In the genomic region with DNA sequence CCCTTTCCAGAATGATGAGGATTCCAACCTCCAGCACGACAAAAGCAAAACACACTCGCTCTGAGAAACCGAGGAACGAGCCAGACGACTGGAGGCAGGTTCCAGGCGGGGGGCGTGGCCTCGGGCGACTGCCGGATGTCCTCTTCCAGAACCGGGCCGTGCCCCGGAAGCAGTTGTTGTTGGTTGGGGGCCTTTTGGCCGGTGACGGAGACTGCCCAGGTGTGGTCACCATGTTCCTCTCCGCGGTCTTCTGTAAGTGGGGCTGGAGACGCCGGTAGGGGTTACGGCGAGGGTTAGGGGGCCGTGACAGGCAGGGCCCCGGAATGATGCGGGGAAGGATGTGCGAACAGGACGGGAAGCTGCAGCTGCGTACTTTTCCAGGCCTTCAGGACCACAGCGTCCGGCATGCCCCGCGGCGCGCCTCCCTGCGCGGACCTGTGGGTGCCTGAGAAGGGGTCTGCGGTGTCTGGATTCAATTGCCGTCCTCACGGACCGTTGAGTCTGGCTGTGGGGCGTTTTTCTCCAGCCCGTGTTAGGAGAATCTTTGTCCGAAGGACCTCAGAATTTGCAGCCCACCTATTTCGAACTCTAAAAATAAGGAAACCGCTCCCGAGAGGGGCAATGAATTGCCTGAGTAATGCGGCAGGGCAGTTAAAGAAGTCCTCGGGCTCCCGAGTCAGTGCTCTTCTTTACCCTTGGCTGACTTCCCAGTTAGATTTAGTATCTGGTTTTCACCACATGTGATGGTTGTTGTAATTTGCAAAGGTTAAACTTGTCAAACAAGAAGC, we compare ENCODE assay signal across 1 cellular context.
TF ChIP-seq lines count a peak whose summit lies in the region.

A gene (plus strand): TSS at position 172 of the 788 bp plus-strand sequence. CDS start 59 bp downstream, at position 231.

TF ChIP-seq in HepG2, 621 proteins besides CTCF, POLR2A, EP300 and RAD21 (continued from another document and continues in another):
- TF ChIP-seq JARID2 (CRISPR knock-in tag; IDR thresholded peaks at IDR 0.05; ENCODE audit: insufficient replicate concordance) (no peak), GTF3A (CRISPR knock-in tag; conservative IDR thresholded peaks at IDR 0.05) (no peak), ZNF331 (CRISPR knock-in tag; IDR thresholded peaks at IDR 0.05) (peak; percentile 89), ZNF619 (CRISPR knock-in tag; IDR thresholded peaks at IDR 0.05) (peak; percentile 95; the same call in 1 of the 2 replicates), TBX3 (IDR thresholded peaks at IDR 0.05; ENCODE audit: borderline replicate concordance) (0 out of 2 replicates have a peak, but pooled peaks have one; percentile 20), TGIF2 (CRISPR knock-in tag; IDR thresholded peaks at IDR 0.05) (peak; percentile 47; the same call in 1 of the 2 replicates), SALL2 (CRISPR knock-in tag; IDR thresholded peaks at IDR 0.05) (0 out of 2 replicates have a peak, but pooled peaks have one; percentile 33), EZH2 (conservative IDR thresholded peaks at IDR 0.05; ENCODE audit: low read depth, low read length) (no peak), EEA1 (CRISPR knock-in tag; IDR thresholded peaks at IDR 0.05; ENCODE audit: borderline replicate concordance) (peak; percentile 58; the same call in 1 of the 2 replicates), ZMYM3 (CRISPR knock-in tag; IDR thresholded peaks at IDR 0.05) (no peak), ZNF34 (CRISPR knock-in tag; IDR thresholded peaks at IDR 0.05; ENCODE audit: borderline replicate concordance) (peak; percentile 64; the same call in 1 of the 2 replicates), PTBP1 (IDR thresholded peaks at IDR 0.05; ENCODE audit: low read depth, low read length, poor library complexity, severe bottlenecking) (peak; percentile 92), CAMTA2 (CRISPR knock-in tag; IDR thresholded peaks at IDR 0.05; ENCODE audit: borderline replicate concordance) (no peak; the same call in 1 of the 2 replicates), ZNF672 (CRISPR knock-in tag; IDR thresholded peaks at IDR 0.05) (no peak), RAD51 (IDR thresholded peaks at IDR 0.05; ENCODE audit: borderline replicate concordance) (no peak), AKAP8 (CRISPR knock-in tag; IDR thresholded peaks at IDR 0.05) (peak; percentile 96), ZNF792 (CRISPR knock-in tag; IDR thresholded peaks at IDR 0.05) (peak; percentile 68; the same call in 1 of the 2 replicates), ZFP90 (CRISPR knock-in tag; IDR thresholded peaks at IDR 0.05; ENCODE audit: borderline replicate concordance) (peak; percentile 58; the same call in 1 of the 2 replicates), CENPX (CRISPR knock-in tag; IDR thresholded peaks at IDR 0.05) (no peak), YEATS2 (CRISPR knock-in tag; IDR thresholded peaks at IDR 0.05; ENCODE audit: borderline replicate concordance) (peak; percentile 96), TBX2 (CRISPR knock-in tag; IDR thresholded peaks at IDR 0.05; ENCODE audit: borderline replicate concordance) (peak; percentile 91), GATAD1 (CRISPR knock-in tag; IDR thresholded peaks at IDR 0.05) (peak; percentile 95), TBP (CRISPR knock-in tag; IDR thresholded peaks at IDR 0.05) (no peak), ZNF782 (CRISPR knock-in tag; IDR thresholded peaks at IDR 0.05; ENCODE audit: borderline replicate concordance) (peak; percentile 22; the same call in 1 of the 2 replicates), ZNF234 (CRISPR knock-in tag; conservative IDR thresholded peaks at IDR 0.05) (no peak), RORA (CRISPR knock-in tag; IDR thresholded peaks at IDR 0.05) (no peak), KLF16 (CRISPR knock-in tag; IDR thresholded peaks at IDR 0.05) (peak in 1 of 2 experiments; percentile 99; a peak in 2 of 4 replicates), CBX1 (IDR thresholded peaks at IDR 0.05; ENCODE audit: low read depth) (peak; percentile 93)
- TF ChIP-seq, protein P1, sequence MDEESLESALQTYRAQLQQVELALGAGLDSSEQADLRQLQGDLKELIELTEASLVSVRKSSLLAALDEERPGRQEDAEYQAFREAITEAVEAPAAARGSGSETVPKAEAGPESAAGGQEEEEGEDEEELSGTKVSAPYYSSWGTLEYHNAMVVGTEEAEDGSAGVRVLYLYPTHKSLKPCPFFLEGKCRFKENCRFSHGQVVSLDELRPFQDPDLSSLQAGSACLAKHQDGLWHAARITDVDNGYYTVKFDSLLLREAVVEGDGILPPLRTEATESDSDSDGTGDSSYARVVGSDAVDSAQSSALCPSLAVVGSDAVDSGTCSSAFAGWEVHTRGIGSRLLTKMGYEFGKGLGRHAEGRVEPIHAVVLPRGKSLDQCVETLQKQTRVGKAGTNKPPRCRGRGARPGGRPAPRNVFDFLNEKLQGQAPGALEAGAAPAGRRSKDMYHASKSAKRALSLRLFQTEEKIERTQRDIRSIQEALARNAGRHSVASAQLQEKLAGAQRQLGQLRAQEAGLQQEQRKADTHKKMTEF (CRISPR knock-in tag; IDR thresholded peaks at IDR 0.05) = peak; percentile 94
- TF ChIP-seq, protein P2, sequence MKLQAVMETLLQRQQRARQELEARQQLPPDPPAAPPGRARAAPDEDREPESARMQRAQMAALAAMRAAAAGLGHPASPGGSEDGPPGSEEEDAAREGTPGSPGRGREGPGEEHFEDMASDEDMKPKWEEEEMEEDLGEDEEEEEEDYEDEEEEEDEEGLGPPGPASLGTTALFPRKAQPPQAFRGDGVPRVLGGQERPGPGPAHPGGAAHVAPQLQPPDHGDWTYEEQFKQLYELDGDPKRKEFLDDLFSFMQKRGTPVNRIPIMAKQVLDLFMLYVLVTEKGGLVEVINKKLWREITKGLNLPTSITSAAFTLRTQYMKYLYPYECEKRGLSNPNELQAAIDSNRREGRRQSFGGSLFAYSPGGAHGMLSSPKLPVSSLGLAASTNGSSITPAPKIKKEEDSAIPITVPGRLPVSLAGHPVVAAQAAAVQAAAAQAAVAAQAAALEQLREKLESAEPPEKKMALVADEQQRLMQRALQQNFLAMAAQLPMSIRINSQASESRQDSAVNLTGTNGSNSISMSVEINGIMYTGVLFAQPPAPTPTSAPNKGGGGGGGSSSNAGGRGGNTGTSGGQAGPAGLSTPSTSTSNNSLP (IDR thresholded peaks at IDR 0.05; ENCODE audit: low read depth, low read length) = no peak
- TF ChIP-seq, protein P3, sequence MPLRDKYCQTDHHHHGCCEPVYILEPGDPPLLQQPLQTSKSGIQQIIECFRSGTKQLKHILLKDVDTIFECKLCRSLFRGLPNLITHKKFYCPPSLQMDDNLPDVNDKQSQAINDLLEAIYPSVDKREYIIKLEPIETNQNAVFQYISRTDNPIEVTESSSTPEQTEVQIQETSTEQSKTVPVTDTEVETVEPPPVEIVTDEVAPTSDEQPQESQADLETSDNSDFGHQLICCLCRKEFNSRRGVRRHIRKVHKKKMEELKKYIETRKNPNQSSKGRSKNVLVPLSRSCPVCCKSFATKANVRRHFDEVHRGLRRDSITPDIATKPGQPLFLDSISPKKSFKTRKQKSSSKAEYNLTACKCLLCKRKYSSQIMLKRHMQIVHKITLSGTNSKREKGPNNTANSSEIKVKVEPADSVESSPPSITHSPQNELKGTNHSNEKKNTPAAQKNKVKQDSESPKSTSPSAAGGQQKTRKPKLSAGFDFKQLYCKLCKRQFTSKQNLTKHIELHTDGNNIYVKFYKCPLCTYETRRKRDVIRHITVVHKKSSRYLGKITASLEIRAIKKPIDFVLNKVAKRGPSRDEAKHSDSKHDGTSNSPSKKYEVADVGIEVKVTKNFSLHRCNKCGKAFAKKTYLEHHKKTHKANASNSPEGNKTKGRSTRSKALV (CRISPR knock-in tag; IDR thresholded peaks at IDR 0.05) = peak; percentile 34; the same call in 1 of the 2 replicates
- TF ChIP-seq, protein P4, sequence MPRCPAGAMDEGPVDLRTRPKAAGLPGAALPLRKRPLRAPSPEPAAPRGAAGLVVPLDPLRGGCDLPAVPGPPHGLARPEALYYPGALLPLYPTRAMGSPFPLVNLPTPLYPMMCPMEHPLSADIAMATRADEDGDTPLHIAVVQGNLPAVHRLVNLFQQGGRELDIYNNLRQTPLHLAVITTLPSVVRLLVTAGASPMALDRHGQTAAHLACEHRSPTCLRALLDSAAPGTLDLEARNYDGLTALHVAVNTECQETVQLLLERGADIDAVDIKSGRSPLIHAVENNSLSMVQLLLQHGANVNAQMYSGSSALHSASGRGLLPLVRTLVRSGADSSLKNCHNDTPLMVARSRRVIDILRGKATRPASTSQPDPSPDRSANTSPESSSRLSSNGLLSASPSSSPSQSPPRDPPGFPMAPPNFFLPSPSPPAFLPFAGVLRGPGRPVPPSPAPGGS (CRISPR knock-in tag; IDR thresholded peaks at IDR 0.05) = peak; percentile 76
- TF ChIP-seq, protein P5, sequence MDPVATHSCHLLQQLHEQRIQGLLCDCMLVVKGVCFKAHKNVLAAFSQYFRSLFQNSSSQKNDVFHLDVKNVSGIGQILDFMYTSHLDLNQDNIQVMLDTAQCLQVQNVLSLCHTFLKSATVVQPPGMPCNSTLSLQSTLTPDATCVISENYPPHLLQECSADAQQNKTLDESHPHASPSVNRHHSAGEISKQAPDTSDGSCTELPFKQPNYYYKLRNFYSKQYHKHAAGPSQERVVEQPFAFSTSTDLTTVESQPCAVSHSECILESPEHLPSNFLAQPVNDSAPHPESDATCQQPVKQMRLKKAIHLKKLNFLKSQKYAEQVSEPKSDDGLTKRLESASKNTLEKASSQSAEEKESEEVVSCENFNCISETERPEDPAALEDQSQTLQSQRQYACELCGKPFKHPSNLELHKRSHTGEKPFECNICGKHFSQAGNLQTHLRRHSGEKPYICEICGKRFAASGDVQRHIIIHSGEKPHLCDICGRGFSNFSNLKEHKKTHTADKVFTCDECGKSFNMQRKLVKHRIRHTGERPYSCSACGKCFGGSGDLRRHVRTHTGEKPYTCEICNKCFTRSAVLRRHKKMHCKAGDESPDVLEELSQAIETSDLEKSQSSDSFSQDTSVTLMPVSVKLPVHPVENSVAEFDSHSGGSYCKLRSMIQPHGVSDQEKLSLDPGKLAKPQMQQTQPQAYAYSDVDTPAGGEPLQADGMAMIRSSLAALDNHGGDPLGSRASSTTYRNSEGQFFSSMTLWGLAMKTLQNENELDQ (CRISPR knock-in tag; IDR thresholded peaks at IDR 0.05; ENCODE audit: borderline replicate concordance) = peak; percentile 69; the same call in 1 of the 2 replicates
- TF ChIP-seq, protein P6, sequence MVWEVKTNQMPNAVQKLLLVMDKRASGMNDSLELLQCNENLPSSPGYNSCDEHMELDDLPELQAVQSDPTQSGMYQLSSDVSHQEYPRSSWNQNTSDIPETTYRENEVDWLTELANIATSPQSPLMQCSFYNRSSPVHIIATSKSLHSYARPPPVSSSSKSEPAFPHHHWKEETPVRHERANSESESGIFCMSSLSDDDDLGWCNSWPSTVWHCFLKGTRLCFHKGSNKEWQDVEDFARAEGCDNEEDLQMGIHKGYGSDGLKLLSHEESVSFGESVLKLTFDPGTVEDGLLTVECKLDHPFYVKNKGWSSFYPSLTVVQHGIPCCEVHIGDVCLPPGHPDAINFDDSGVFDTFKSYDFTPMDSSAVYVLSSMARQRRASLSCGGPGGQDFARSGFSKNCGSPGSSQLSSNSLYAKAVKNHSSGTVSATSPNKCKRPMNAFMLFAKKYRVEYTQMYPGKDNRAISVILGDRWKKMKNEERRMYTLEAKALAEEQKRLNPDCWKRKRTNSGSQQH (CRISPR knock-in tag; IDR thresholded peaks at IDR 0.05; ENCODE audit: low read depth) = peak; percentile 86
- TF ChIP-seq, protein P7, sequence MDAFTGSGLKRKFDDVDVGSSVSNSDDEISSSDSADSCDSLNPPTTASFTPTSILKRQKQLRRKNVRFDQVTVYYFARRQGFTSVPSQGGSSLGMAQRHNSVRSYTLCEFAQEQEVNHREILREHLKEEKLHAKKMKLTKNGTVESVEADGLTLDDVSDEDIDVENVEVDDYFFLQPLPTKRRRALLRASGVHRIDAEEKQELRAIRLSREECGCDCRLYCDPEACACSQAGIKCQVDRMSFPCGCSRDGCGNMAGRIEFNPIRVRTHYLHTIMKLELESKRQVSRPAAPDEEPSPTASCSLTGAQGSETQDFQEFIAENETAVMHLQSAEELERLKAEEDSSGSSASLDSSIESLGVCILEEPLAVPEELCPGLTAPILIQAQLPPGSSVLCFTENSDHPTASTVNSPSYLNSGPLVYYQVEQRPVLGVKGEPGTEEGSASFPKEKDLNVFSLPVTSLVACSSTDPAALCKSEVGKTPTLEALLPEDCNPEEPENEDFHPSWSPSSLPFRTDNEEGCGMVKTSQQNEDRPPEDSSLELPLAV (CRISPR knock-in tag; conservative IDR thresholded peaks at IDR 0.05; ENCODE audit: low read depth) = no peak
- TF ChIP-seq, protein P8, sequence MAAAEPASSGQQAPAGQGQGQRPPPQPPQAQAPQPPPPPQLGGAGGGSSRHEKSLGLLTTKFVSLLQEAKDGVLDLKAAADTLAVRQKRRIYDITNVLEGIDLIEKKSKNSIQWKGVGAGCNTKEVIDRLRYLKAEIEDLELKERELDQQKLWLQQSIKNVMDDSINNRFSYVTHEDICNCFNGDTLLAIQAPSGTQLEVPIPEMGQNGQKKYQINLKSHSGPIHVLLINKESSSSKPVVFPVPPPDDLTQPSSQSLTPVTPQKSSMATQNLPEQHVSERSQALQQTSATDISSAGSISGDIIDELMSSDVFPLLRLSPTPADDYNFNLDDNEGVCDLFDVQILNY (CRISPR knock-in tag; conservative IDR thresholded peaks at IDR 0.05) = no peak
- TF ChIP-seq, protein P9, sequence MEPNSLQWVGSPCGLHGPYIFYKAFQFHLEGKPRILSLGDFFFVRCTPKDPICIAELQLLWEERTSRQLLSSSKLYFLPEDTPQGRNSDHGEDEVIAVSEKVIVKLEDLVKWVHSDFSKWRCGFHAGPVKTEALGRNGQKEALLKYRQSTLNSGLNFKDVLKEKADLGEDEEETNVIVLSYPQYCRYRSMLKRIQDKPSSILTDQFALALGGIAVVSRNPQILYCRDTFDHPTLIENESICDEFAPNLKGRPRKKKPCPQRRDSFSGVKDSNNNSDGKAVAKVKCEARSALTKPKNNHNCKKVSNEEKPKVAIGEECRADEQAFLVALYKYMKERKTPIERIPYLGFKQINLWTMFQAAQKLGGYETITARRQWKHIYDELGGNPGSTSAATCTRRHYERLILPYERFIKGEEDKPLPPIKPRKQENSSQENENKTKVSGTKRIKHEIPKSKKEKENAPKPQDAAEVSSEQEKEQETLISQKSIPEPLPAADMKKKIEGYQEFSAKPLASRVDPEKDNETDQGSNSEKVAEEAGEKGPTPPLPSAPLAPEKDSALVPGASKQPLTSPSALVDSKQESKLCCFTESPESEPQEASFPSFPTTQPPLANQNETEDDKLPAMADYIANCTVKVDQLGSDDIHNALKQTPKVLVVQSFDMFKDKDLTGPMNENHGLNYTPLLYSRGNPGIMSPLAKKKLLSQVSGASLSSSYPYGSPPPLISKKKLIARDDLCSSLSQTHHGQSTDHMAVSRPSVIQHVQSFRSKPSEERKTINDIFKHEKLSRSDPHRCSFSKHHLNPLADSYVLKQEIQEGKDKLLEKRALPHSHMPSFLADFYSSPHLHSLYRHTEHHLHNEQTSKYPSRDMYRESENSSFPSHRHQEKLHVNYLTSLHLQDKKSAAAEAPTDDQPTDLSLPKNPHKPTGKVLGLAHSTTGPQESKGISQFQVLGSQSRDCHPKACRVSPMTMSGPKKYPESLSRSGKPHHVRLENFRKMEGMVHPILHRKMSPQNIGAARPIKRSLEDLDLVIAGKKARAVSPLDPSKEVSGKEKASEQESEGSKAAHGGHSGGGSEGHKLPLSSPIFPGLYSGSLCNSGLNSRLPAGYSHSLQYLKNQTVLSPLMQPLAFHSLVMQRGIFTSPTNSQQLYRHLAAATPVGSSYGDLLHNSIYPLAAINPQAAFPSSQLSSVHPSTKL (CRISPR knock-in tag; IDR thresholded peaks at IDR 0.05) = peak; percentile 65
- TF ChIP-seq, protein P10, sequence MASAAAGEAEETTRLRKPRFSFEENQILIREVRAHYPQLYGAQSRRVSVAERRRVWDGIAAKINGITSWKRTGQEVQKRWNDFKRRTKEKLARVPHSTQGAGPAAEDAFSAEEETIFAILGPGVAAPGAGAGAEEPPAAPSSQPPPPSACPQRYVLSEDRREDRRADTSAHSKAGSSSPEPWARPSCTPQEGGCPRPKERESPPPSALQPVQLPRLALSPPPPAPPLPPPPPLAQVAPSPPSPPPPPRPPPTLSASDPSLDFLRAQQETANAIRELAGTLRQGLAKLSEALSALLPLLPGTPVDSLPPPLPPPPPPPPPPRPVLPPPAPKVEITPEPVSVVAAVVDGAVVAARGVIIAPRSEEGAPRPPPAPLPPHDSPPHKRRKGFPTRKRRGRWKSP (CRISPR knock-in tag; IDR thresholded peaks at IDR 0.05) = peak; percentile 95
